ENCODE assay signal across 40 cellular contexts in genomic region chr11:43996318-43996717, GRCh38. TPM values are rescaled to one million over a fixed set of nuclear protein-coding genes. Genes with fewer than 3 reads are reported as not detected.
"Had no signal": no experiment of that assay in that cellular context is flagged by ENCODE, and none has a peak within 500 bp of the region (broad histone marks: within the 10 kb centered on the region; RNA-seq: fewer than 3 reads in every experiment).

No MANE protein-coding gene starts in this region.

- DNase-seq: activated B cell treated with CpG ODN at 0.5 μM for 24 hours; activated CD4-positive, alpha-beta memory T cell treated with anti-CD3 and anti-CD28 coated beads for 36 hours; activated CD4-positive, alpha-beta T cell treated with anti-CD3 and anti-CD28 coated beads for 4 hours; activated CD4-positive, alpha-beta T cell treated with anti-CD3 and anti-CD28 coated beads, Interleukin-2, amount 10 ng/mL, durations not matched to agents 24 days and 14 days; activated CD4-positive, alpha-beta T cell treated with anti-CD3 and anti-CD28 coated beads, Interleukin-2, amount 50 U/mL, for 1 hour; activated CD4-positive, alpha-beta T cell treated with anti-CD3 and anti-CD28 coated beads, Interleukin-2, amount 50 U/mL, for 4 hours; activated CD4-positive, CD25-positive, alpha-beta regulatory T cell treated with anti-CD3 and anti-CD28 coated beads, Interleukin-2, amount 50 U/mL, for 72 hours; activated CD8-positive, alpha-beta memory T cell treated with anti-CD3 and anti-CD28 coated beads, Interleukin-2, amount 50 U/mL, for 4 hours; activated CD8-positive, alpha-beta T cell treated with anti-CD3 and anti-CD28 coated beads for 36 hours; activated effector memory CD4-positive, alpha-beta T cell treated with anti-CD3 and anti-CD28 coated beads, Interleukin-2, amount 50 U/mL, for 16 hours; activated gamma-delta T cell treated with Interleukin-2 at 50 U/mL for 16 hours; activated naive CD4-positive, alpha-beta T cell; activated naive CD4-positive, alpha-beta T cell treated with anti-CD3 and anti-CD28 coated beads for 36 hours; activated naive CD4-positive, alpha-beta T cell treated with anti-CD3 and anti-CD28 coated beads, Interleukin-2, amount 50 U/mL, for 16 hours; activated naive CD8-positive, alpha-beta T cell treated with anti-CD3 and anti-CD28 coated beads for 36 hours; activated T-cell treated with anti-CD3 and anti-CD28 coated beads for 4 hours; activated T-cell treated with anti-CD3 and anti-CD28 coated beads, Interleukin-2, amount 50 U/mL, for 1 hour; activated T-cell treated with anti-CD3 and anti-CD28 coated beads, Interleukin-2, amount 50 U/mL, for 4 hours; activated T-cell treated with anti-CD3 and anti-CD28 coated beads, Interleukin-2, amount 50 U/mL, for 72 hours; amniotic stem cell; aorta; body of pancreas; caudate nucleus; cerebellar nuclear complex; T-helper 1 cell; T-helper 2 cell; T-helper 9 cell had no signal

- H3K4me1 Mint-ChIP-seq: activated B cell treated with CpG ODN at 0.5 μM for 24 hours; central memory CD8-positive, alpha-beta T cell had no signal

- H3K27ac ChIP-seq: adrenal gland, body of pancreas, cardiac muscle cell, VCaP had no signal

- H3K36me3 Mint-ChIP-seq: activated CD4-positive, alpha-beta memory T cell treated with anti-CD3 and anti-CD28 coated beads for 36 hours; activated naive CD4-positive, alpha-beta T cell treated with anti-CD3 and anti-CD28 coated beads, Interleukin-2, amount 50 U/mL, for 72 hours; activated naive CD8-positive, alpha-beta T cell treated with anti-CD3 and anti-CD28 coated beads for 36 hours had no signal

- H3K9me3 Mint-ChIP-seq: activated B cell treated with CpG ODN at 0.5 μM for 24 hours; activated CD4-positive, alpha-beta memory T cell treated with anti-CD3 and anti-CD28 coated beads for 36 hours; activated CD4-positive, alpha-beta T cell treated with anti-CD3 and anti-CD28 coated beads, Interleukin-2, amount 10 ng/mL, durations not matched to agents 24 days and 14 days; activated CD8-positive, alpha-beta T cell treated with anti-CD3 and anti-CD28 coated beads for 36 hours; activated naive CD4-positive, alpha-beta T cell treated with anti-CD3 and anti-CD28 coated beads for 36 hours; activated naive CD4-positive, alpha-beta T cell treated with anti-CD3 and anti-CD28 coated beads, Interleukin-2, amount 50 U/mL, for 72 hours; activated naive CD8-positive, alpha-beta T cell treated with anti-CD3 and anti-CD28 coated beads for 36 hours; activated T-cell treated with anti-CD3 and anti-CD28 coated beads, Interleukin-2, amount 50 U/mL, for 4 hours; activated T-cell treated with anti-CD3 and anti-CD28 coated beads, Interleukin-2, amount 50 U/mL, for 72 hours; activated T-helper 1 cell treated with anti-CD3 and anti-CD28 coated beads, Interleukin-12 subunit alpha, Interleukin-12 subunit beta, Interleukin-2, Interleukin-4 antibody, amounts not matched to agents 30 ng/mL and 10 ng/mL and 1 ng/mL, durations not matched to agents 14 hours and 24 hours and 36 hours; activated T-helper 17 cell treated with anti-CD3 and anti-CD28 coated beads, Interleukin-2, amount 50 U/mL, for 72 hours; central memory CD8-positive, alpha-beta T cell; T-helper 1 cell treated with Interleukin-12 subunit alpha and Interleukin-12 subunit beta and Interleukin-4 antibody, amounts not matched to agents 30 μg/mL and 1 μg/mL, for 36 hours; T-helper 2 cell treated with Interferon-gamma antibody and Interleukin-4, amounts not matched to agents 5 μg/mL and 100 μg/mL, for 36 hours had no signal

- FAIRE-seq: astrocyte, TTC549 had no signal

- H3K36me3 ChIP-seq: adrenal gland, cardiac muscle cell had no signal

- H3K4me1 ChIP-seq: body of pancreas had no signal

- H3K27ac Mint-ChIP-seq: activated B cell treated with CpG ODN at 0.5 μM for 24 hours; activated CD4-positive, alpha-beta memory T cell treated with anti-CD3 and anti-CD28 coated beads for 36 hours; activated CD4-positive, alpha-beta T cell treated with anti-CD3 and anti-CD28 coated beads, Interleukin-2, amount 10 ng/mL, durations not matched to agents 24 days and 14 days; activated CD8-positive, alpha-beta T cell treated with anti-CD3 and anti-CD28 coated beads for 36 hours; activated naive CD4-positive, alpha-beta T cell treated with anti-CD3 and anti-CD28 coated beads for 36 hours; activated naive CD4-positive, alpha-beta T cell treated with anti-CD3 and anti-CD28 coated beads, Interleukin-2, amount 50 U/mL, for 72 hours; activated naive CD8-positive, alpha-beta T cell treated with anti-CD3 and anti-CD28 coated beads for 36 hours; activated T-cell treated with anti-CD3 and anti-CD28 coated beads, Interleukin-2, amount 50 U/mL, for 72 hours; activated T-helper 1 cell treated with anti-CD3 and anti-CD28 coated beads, Interleukin-12 subunit alpha, Interleukin-12 subunit beta, Interleukin-2, Interleukin-4 antibody, amounts not matched to agents 30 ng/mL and 10 ng/mL and 1 ng/mL, durations not matched to agents 14 hours and 24 hours and 36 hours; activated T-helper 17 cell treated with anti-CD3 and anti-CD28 coated beads, Interleukin-2, amount 50 U/mL, for 72 hours; T-helper 1 cell treated with Interleukin-12 subunit alpha and Interleukin-12 subunit beta and Interleukin-4 antibody, amounts not matched to agents 30 μg/mL and 1 μg/mL, for 36 hours; T-helper 2 cell treated with Interferon-gamma antibody and Interleukin-4, amounts not matched to agents 5 μg/mL and 100 μg/mL, for 36 hours had no signal

- H3K9me3 ChIP-seq: adrenal gland, body of pancreas had no signal

- H3K4me3 ChIP-seq: adrenal gland, body of pancreas, cardiac muscle cell had no signal

- H3K4me3 Mint-ChIP-seq: activated B cell treated with CpG ODN at 0.5 μM for 24 hours; activated CD4-positive, alpha-beta memory T cell treated with anti-CD3 and anti-CD28 coated beads for 36 hours; activated CD4-positive, alpha-beta T cell treated with anti-CD3 and anti-CD28 coated beads, Interleukin-2, amount 10 ng/mL, durations not matched to agents 24 days and 14 days; activated CD8-positive, alpha-beta T cell treated with anti-CD3 and anti-CD28 coated beads for 36 hours; activated naive CD4-positive, alpha-beta T cell treated with anti-CD3 and anti-CD28 coated beads for 36 hours; activated naive CD8-positive, alpha-beta T cell treated with anti-CD3 and anti-CD28 coated beads for 36 hours; activated T-cell treated with anti-CD3 and anti-CD28 coated beads, Interleukin-2, amount 50 U/mL, for 4 hours; activated T-cell treated with anti-CD3 and anti-CD28 coated beads, Interleukin-2, amount 50 U/mL, for 72 hours; activated T-helper 1 cell treated with anti-CD3 and anti-CD28 coated beads, Interleukin-12 subunit alpha, Interleukin-12 subunit beta, Interleukin-2, Interleukin-4 antibody, amounts not matched to agents 30 ng/mL and 10 ng/mL and 1 ng/mL, durations not matched to agents 14 hours and 24 hours and 36 hours; activated T-helper 17 cell treated with anti-CD3 and anti-CD28 coated beads, Interleukin-2, amount 50 U/mL, for 72 hours; central memory CD8-positive, alpha-beta T cell; T-helper 1 cell treated with Interleukin-12 subunit alpha and Interleukin-12 subunit beta and Interleukin-4 antibody, amounts not matched to agents 30 μg/mL and 1 μg/mL, for 36 hours; T-helper 2 cell treated with Interferon-gamma antibody and Interleukin-4, amounts not matched to agents 5 μg/mL and 100 μg/mL, for 36 hours had no signal

- H3K27me3 Mint-ChIP-seq: activated CD4-positive, alpha-beta T cell treated with anti-CD3 and anti-CD28 coated beads, Interleukin-2, amount 10 ng/mL, durations not matched to agents 24 days and 14 days had no signal

- ATAC-seq: activated CD8-positive, alpha-beta T cell treated with anti-CD3 and anti-CD28 coated beads for 36 hours; activated naive CD4-positive, alpha-beta T cell treated with anti-CD3 and anti-CD28 coated beads, Interleukin-2, amount 50 U/mL, for 72 hours; activated T-cell treated with anti-CD3 and anti-CD28 coated beads, Interleukin-2, amount 50 U/mL, for 4 hours; activated T-cell treated with anti-CD3 and anti-CD28 coated beads, Interleukin-2, amount 50 U/mL, for 72 hours; body of pancreas had no signal

- H3K27me3 ChIP-seq: adrenal gland, body of pancreas, cardiac muscle cell had no signal

RNA-seq across cellular contexts. Expression of gene ACCSL, which starts 51.5 kb away (rescaled TPM):
- total RNA-seq: activated B cell treated with CpG ODN at 0.5 μM for 24 hours; activated CD4-positive, alpha-beta memory T cell treated with anti-CD3 and anti-CD28 coated beads for 36 hours; activated CD4-positive, alpha-beta T cell treated with anti-CD3 and anti-CD28 coated beads, Interleukin-2, amount 10 ng/mL, durations not matched to agents 24 days and 14 days; activated CD8-positive, alpha-beta memory T cell treated with anti-CD3 and anti-CD28 coated beads for 36 hours; activated CD8-positive, alpha-beta T cell treated with anti-CD3 and anti-CD28 coated beads for 36 hours; activated naive CD4-positive, alpha-beta T cell treated with anti-CD3 and anti-CD28 coated beads for 36 hours; activated naive CD8-positive, alpha-beta T cell treated with anti-CD3 and anti-CD28 coated beads for 36 hours; activated T-cell treated with anti-CD3 and anti-CD28 coated beads, Interleukin-2, amount 50 U/mL, for 4 hours; activated T-helper 1 cell treated with anti-CD3 and anti-CD28 coated beads, Interleukin-12 subunit alpha, Interleukin-12 subunit beta, Interleukin-2, Interleukin-4 antibody, amounts not matched to agents 30 ng/mL and 10 ng/mL and 1 ng/mL, durations not matched to agents 14 hours and 24 hours and 36 hours; activated T-helper 17 cell treated with anti-CD3 and anti-CD28 coated beads, Interleukin-2, amount 50 U/mL, for 72 hours; adrenal gland; aorta; astrocyte; body of pancreas; cardiac muscle cell; chondrocyte had no signal
- polyA plus RNA-seq: adrenal gland, aorta, cardiac muscle cell had no signal

RNA-seq across cellular contexts. Expression of gene C11orf96, which starts 53.9 kb away (rescaled TPM):
- total RNA-seq: activated B cell treated with CpG ODN at 0.5 μM for 24 hours had no signal
